In genomic region chr14:103886304-103887169, GRCh38 we compare ENCODE assay signal across 1 cellular context.
TF ChIP-seq lines count a peak whose summit lies in the region.

No MANE protein-coding gene starts in this region.

TF ChIP-seq in HepG2, 621 proteins besides CTCF, POLR2A, EP300 and RAD21 (continued from another document and continues in another):
- TF ChIP-seq HNF1B (CRISPR knock-in tag; IDR thresholded peaks at IDR 0.05): no peak
- peak; percentile 61 for TF ChIP-seq ZNF574 (CRISPR knock-in tag; IDR thresholded peaks at IDR 0.05)
- TF ChIP-seq CBX1 (IDR thresholded peaks at IDR 0.05; ENCODE audit: low read depth): no peak
- no peak for TF ChIP-seq CREBL2 (CRISPR knock-in tag; IDR thresholded peaks at IDR 0.05; ENCODE audit: borderline replicate concordance)
- TF ChIP-seq FOXO1 (CRISPR knock-in tag; IDR thresholded peaks at IDR 0.05): peak; percentile 66; the same call in 1 of the 2 replicates
- TF ChIP-seq HOXA7 (CRISPR knock-in tag; IDR thresholded peaks at IDR 0.05): no peak
- no peak; the same call in 1 of the 2 replicates for TF ChIP-seq HMG20B (CRISPR knock-in tag; conservative IDR thresholded peaks at IDR 0.05)
- TF ChIP-seq SMAD3 (CRISPR knock-in tag; IDR thresholded peaks at IDR 0.05): 0 out of 2 replicates have a peak, but pooled peaks have one; percentile 30
- no peak for TF ChIP-seq PAWR (CRISPR knock-in tag; IDR thresholded peaks at IDR 0.05; ENCODE audit: borderline replicate concordance)
- no peak for TF ChIP-seq PRDM15 (CRISPR knock-in tag; IDR thresholded peaks at IDR 0.05)
- no peak for TF ChIP-seq ZNF776 (CRISPR knock-in tag; IDR thresholded peaks at IDR 0.05)
- TF ChIP-seq ZBTB38 (CRISPR knock-in tag; IDR thresholded peaks at IDR 0.05): 0 out of 2 replicates have a peak, but pooled peaks have one; percentile 12
- peak; percentile 72; the same call in 1 of the 2 replicates for TF ChIP-seq ZNF792 (CRISPR knock-in tag; IDR thresholded peaks at IDR 0.05)
- no peak for TF ChIP-seq KLF15 (CRISPR knock-in tag; IDR thresholded peaks at IDR 0.05; ENCODE audit: borderline replicate concordance)
- TF ChIP-seq ISX (CRISPR knock-in tag; conservative IDR thresholded peaks at IDR 0.05): no peak
- no peak for TF ChIP-seq ZNF619 (CRISPR knock-in tag; IDR thresholded peaks at IDR 0.05)
- peak; percentile 44 for TF ChIP-seq ARID5B (CRISPR knock-in tag; IDR thresholded peaks at IDR 0.05)
- TF ChIP-seq HES4 (CRISPR knock-in tag; IDR thresholded peaks at IDR 0.05; ENCODE audit: borderline replicate concordance): peak; percentile 69; the same call in 1 of the 2 replicates
- TF ChIP-seq RFX3 (CRISPR knock-in tag; IDR thresholded peaks at IDR 0.05): no peak
- TF ChIP-seq ZNF451 (CRISPR knock-in tag; IDR thresholded peaks at IDR 0.05): no peak
- no peak for TF ChIP-seq ZFP36 (IDR thresholded peaks at IDR 0.05; ENCODE audit: borderline replicate concordance, low read depth, low read length, partially characterized antibody)
- peak; percentile 44; the same call in 1 of the 2 replicates for TF ChIP-seq NCOA2 (CRISPR knock-in tag; IDR thresholded peaks at IDR 0.05)
- no peak for TF ChIP-seq IRX3 (CRISPR knock-in tag; IDR thresholded peaks at IDR 0.05; ENCODE audit: borderline replicate concordance, low read depth)
- no peak for TF ChIP-seq CC2D1A (CRISPR knock-in tag; IDR thresholded peaks at IDR 0.05)
- peak; percentile 98 for TF ChIP-seq ZNF121 (CRISPR knock-in tag; IDR thresholded peaks at IDR 0.05)
- no peak for TF ChIP-seq SRSF4 (IDR thresholded peaks at IDR 0.05; ENCODE audit: low read depth, low read length, poor library complexity, severe bottlenecking)
- peak; percentile 88 for TF ChIP-seq NR2C2 (CRISPR knock-in tag; IDR thresholded peaks at IDR 0.05; ENCODE audit: borderline replicate concordance)
- no peak for TF ChIP-seq PRMT3 (CRISPR knock-in tag; IDR thresholded peaks at IDR 0.05; ENCODE audit: borderline replicate concordance, low read depth)
- TF ChIP-seq FOXP4 (CRISPR knock-in tag; IDR thresholded peaks at IDR 0.05): peak; percentile 48; the same call in 1 of the 2 replicates
- TF ChIP-seq RXRA (CRISPR knock-in tag; IDR thresholded peaks at IDR 0.05): peak; percentile 50; the same call in 1 of the 2 replicates
- TF ChIP-seq SSRP1 (CRISPR knock-in tag; IDR thresholded peaks at IDR 0.05): no peak
- TF ChIP-seq ZNF607 (CRISPR knock-in tag; IDR thresholded peaks at IDR 0.05; ENCODE audit: borderline replicate concordance): no peak
- peak; percentile 62; the same call in 1 of the 2 replicates for TF ChIP-seq HOXA3 (CRISPR knock-in tag; IDR thresholded peaks at IDR 0.05)
- TF ChIP-seq ZNF703 (CRISPR knock-in tag; IDR thresholded peaks at IDR 0.05; ENCODE audit: borderline replicate concordance): no peak
- no peak for TF ChIP-seq ZNF160 (CRISPR knock-in tag; IDR thresholded peaks at IDR 0.05)
- peak; percentile 27; the same call in 1 of the 2 replicates for TF ChIP-seq DMAP1 (CRISPR knock-in tag; IDR thresholded peaks at IDR 0.05)
- TF ChIP-seq FOSL1 (CRISPR knock-in tag; IDR thresholded peaks at IDR 0.05; ENCODE audit: borderline replicate concordance): no peak
- no peak for TF ChIP-seq ZFX (CRISPR knock-in tag; IDR thresholded peaks at IDR 0.05; ENCODE audit: low read depth)
- TF ChIP-seq AGO1 (IDR thresholded peaks at IDR 0.05; ENCODE audit: low read depth, low read length, poor library complexity, severe bottlenecking): no peak
- TF ChIP-seq ZNF329 (CRISPR knock-in tag; IDR thresholded peaks at IDR 0.05; ENCODE audit: low read depth): no peak
- TF ChIP-seq CBFB (CRISPR knock-in tag; IDR thresholded peaks at IDR 0.05): no peak
- no peak for TF ChIP-seq SMARCE1 (IDR thresholded peaks at IDR 0.05; ENCODE audit: borderline replicate concordance)
- no peak for TF ChIP-seq RBAK (CRISPR knock-in tag; IDR thresholded peaks at IDR 0.05)
- peak; percentile 73 for TF ChIP-seq HNF4A (CRISPR knock-in tag; IDR thresholded peaks at IDR 0.05)
- TF ChIP-seq ATF1 (CRISPR knock-in tag; IDR thresholded peaks at IDR 0.05): no peak
- no peak for TF ChIP-seq CREB3 (CRISPR knock-in tag; IDR thresholded peaks at IDR 0.05)
- TF ChIP-seq SP1 (IDR thresholded peaks at IDR 0.05): no peak
- 0 out of 2 replicates have a peak, but pooled peaks have one; percentile 24 for TF ChIP-seq SP1 (CRISPR knock-in tag; IDR thresholded peaks at IDR 0.05)
- TF ChIP-seq ZNF713 (CRISPR knock-in tag; IDR thresholded peaks at IDR 0.05): no peak
- no peak for TF ChIP-seq ZNF24 (IDR thresholded peaks at IDR 0.05)
- TF ChIP-seq ZNF766 (CRISPR knock-in tag; IDR thresholded peaks at IDR 0.05; ENCODE audit: borderline replicate concordance): no peak
- no peak for TF ChIP-seq CHCHD3 (CRISPR knock-in tag; IDR thresholded peaks at IDR 0.05)
- no peak for TF ChIP-seq BATF2 (CRISPR knock-in tag; IDR thresholded peaks at IDR 0.05)
- TF ChIP-seq ZNF546 (CRISPR knock-in tag; conservative IDR thresholded peaks at IDR 0.05): no peak
